8 cellular contexts compared by ENCODE assay signal in genomic region chr6:142850653-142851434, GRCh38.
A peak's percentile ranks its signal among the peaks of the same experiment; 100 is the strongest.
DNase-seq lines count a peak whose midpoint lies in the region; ATAC-seq and TF ChIP-seq lines count a peak whose summit lies in the region.

No MANE protein-coding gene starts in this region.

- H3K4me3 ChIP-seq in epithelial cell of proximal tubule (ENCODE audit: low read depth, low read length): no peak overlapping the region

- ATAC-seq in GM18498 (IDR thresholded peaks at IDR 0.05; ENCODE audit: unreplicated experiment) (peak; percentile 46), GM21723 (IDR thresholded peaks at IDR 0.05; ENCODE audit: unreplicated experiment) (peak; percentile 55), GM19324 (IDR thresholded peaks at IDR 0.05; ENCODE audit: low FRiP score, unreplicated experiment) (no peak), HG03025 (IDR thresholded peaks at IDR 0.05; ENCODE audit: low FRiP score, unreplicated experiment) (no peak)

- no peak for TF ChIP-seq CTCF in epithelial cell of proximal tubule (conservative IDR thresholded peaks at IDR 0.05; ENCODE audit: low read depth, low read length)

- peak; percentile 32 to 76 for DNase-seq in NCI-H524 (lab: John Stamatoyannopoulos, UW)
- peak; percentile 46 for DNase-seq in epithelial cell of proximal tubule (ENCODE audit: low read depth)
- no peak for DNase-seq in H4 (ENCODE audit: low spot score)
- DNase-seq in DMS79 treated with DMSO at 0.1 percent for 48 hours (lab: John Stamatoyannopoulos, UW): no peak

Comparison
In these comparisons a context has a peak if more than half of its experiments do, and no peak if none do; other contexts are left out.
1. ATAC-seq: peak in GM18498 (single experiment) and GM21723 (single experiment); none in GM19324 (single experiment) and HG03025 (single experiment).
2. DNase-seq: peak in NCI-H524 (2 of 2) and epithelial cell of proximal tubule (single experiment); none in H4 (single experiment) and DMS79 treated with DMSO at 0.1 percent for 48 hours (single experiment).